In the genomic region with DNA sequence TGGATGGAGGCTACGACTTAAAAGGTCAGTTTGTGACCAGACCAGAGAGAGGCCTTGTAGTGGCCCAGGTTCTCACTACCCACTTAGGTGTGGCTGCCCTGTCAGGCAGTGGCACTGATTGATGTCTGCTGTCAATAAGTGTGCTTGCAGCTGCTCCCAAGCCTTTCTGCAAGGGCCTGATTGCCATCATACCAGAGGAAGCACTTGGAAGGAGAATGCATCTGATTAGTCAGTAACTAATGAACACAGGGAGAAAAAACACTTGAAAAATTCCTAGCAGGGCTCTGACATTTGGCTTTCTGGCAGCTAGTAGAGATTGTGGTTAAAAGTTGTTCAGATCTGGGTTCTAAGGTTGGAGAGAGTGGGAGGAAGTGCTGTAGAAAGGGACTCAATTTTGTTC, we compare ENCODE assay signal across 18 cellular contexts.
DNase-seq lines count a peak whose midpoint lies in the region; ATAC-seq, FAIRE-seq and TF ChIP-seq lines count a peak whose summit lies in the region.
"Had no signal": no experiment of that assay in that cellular context is flagged by ENCODE, and none has a peak within 500 bp of the region (broad histone marks: within the 10 kb centered on the region; RNA-seq: fewer than 3 reads in every experiment).

No MANE protein-coding gene starts in this region.

- no peak overlapping the region for H2AFZ ChIP-seq in GM23338

- H2BK15ac ChIP-seq in mesendoderm (replicated peaks; ENCODE audit: low read depth) = no peak overlapping the region

- H3K23ac ChIP-seq in mesendoderm (ENCODE audit: low read length) = no peak overlapping the region

- H3K9me3 Mint-ChIP-seq in GM23338 = no peaks in the 10 kb centered on the region; the same call in 2 of the 3 replicates
- H3K9me3 Mint-ChIP-seq in CD4-positive, alpha-beta memory T cell = no peaks in the 10 kb centered on the region
- H3K9me3 Mint-ChIP-seq: activated CD4-positive, alpha-beta memory T cell treated with anti-CD3 and anti-CD28 coated beads, Interleukin-2, amount 10 ng/mL, durations not matched to agents 7 days and 5 days; activated T-helper 17 cell treated with anti-CD3 and anti-CD28 coated beads, Interleukin-2, amount 50 U/mL, for 72 hours had no signal

- H3K27me3 ChIP-seq in GM23338 (ENCODE audit: insufficient read depth) (no peaks in the 10 kb centered on the region), body of pancreas (no peaks in the 10 kb centered on the region), mesendoderm (ENCODE audit: insufficient read depth, low read length, poor library complexity) (no peaks in the 10 kb centered on the region)
- H3K27me3 ChIP-seq in CD4-positive, alpha-beta memory T cell (ENCODE audit: insufficient read depth, low read length) = no peaks in the 10 kb centered on the region
- H3K27me3 ChIP-seq: BLaER1 treated with 17β-estradiol and CSF1 and Interleukin-3, amounts not matched to agents 10 nM and 100 nM had no signal

- H3K9ac ChIP-seq in mesendoderm (ENCODE audit: low read length) = no peak overlapping the region
- H3K9ac ChIP-seq: BLaER1 treated with 17β-estradiol and CSF1 and Interleukin-3, amounts not matched to agents 10 nM and 100 nM had no signal

- H2AK5ac ChIP-seq in mesendoderm (ENCODE audit: low read length) = no peak overlapping the region

- H3K79me1 ChIP-seq in mesendoderm (ENCODE audit: low read length) = no peaks in the 10 kb centered on the region

- no peak overlapping the region for H4K5ac ChIP-seq in mesendoderm (ENCODE audit: low read length)

- TF ChIP-seq CTCF in AG10803 (conservative IDR thresholded peaks at IDR 0.05; ENCODE audit: low read length) (no peak), GM23338 (conservative IDR thresholded peaks at IDR 0.05; ENCODE audit: low read depth in 2 of 2) (no peak), body of pancreas (IDR thresholded peaks at IDR 0.05) (no peak)

- no peaks in the 10 kb centered on the region for H3K36me3 ChIP-seq in GM23338 (ENCODE audit: insufficient read depth)
- H3K36me3 ChIP-seq in body of pancreas (replicated peaks in 1 of 2; ENCODE audit: insufficient read depth in 1 of 2, low read depth in 2 of 2) = no peaks in the 10 kb centered on the region
- H3K36me3 ChIP-seq in mesendoderm (ENCODE audit: control insufficient read depth, insufficient read depth, low read length) = no peaks in the 10 kb centered on the region
- H3K36me3 ChIP-seq in CD4-positive, alpha-beta memory T cell (ENCODE audit: insufficient read depth, low read length) = no peaks in the 10 kb centered on the region
- H3K36me3 ChIP-seq: BLaER1 treated with 17β-estradiol and CSF1 and Interleukin-3, amounts not matched to agents 10 nM and 100 nM had no signal

- H3K4me2 ChIP-seq in GM23338 = no peak overlapping the region; the same call in 1 of the 2 replicates
- H3K4me2 ChIP-seq in mesendoderm (ENCODE audit: low read length) = no peak overlapping the region
- H3K4me2 ChIP-seq: BLaER1 treated with 17β-estradiol and CSF1 and Interleukin-3, amounts not matched to agents 10 nM and 100 nM had no signal

- H3K27me3 Mint-ChIP-seq in GM23338 (ENCODE audit: insufficient read depth, low read depth, poor library complexity) = peaks cover 11% of the 10 kb centered on the region
- peaks cover 3 to 4% of the 10 kb centered on the region in 2 donors for H3K27me3 Mint-ChIP-seq in CD4-positive, alpha-beta memory T cell

- H3K56ac ChIP-seq in mesendoderm (ENCODE audit: low read length) = peak overlapping the region; percentile 3

- H3K27ac Mint-ChIP-seq in GM23338 = peak overlapping the region; percentile 77
- H3K27ac Mint-ChIP-seq in CD4-positive, alpha-beta memory T cell = no peak overlapping the region
- H3K27ac Mint-ChIP-seq: activated CD4-positive, alpha-beta memory T cell treated with anti-CD3 and anti-CD28 coated beads, Interleukin-2, amount 10 ng/mL, durations not matched to agents 7 days and 5 days; activated T-helper 17 cell treated with anti-CD3 and anti-CD28 coated beads, Interleukin-2, amount 50 U/mL, for 72 hours had no signal

- H3K4ac ChIP-seq in mesendoderm (ENCODE audit: low read depth, low read length) = peak overlapping the region; percentile 2

- H3F3A ChIP-seq in GM23338 (replicated peaks; ENCODE audit: low read depth) = peaks cover 20% of the 10 kb centered on the region

- DNase-seq in AG10803 (ENCODE audit: low read depth) = peak; percentile 84
- no peak for DNase-seq in GM23338 (ENCODE audit: low spot score)
- DNase-seq in body of pancreas = no peak
- no peak for DNase-seq in mesendoderm
- no peak for DNase-seq in NCI-H2196 treated with DMSO at 0.1 percent for 48 hours (lab: John Stamatoyannopoulos, UW; ENCODE audit: unreplicated experiment)
- no peak for DNase-seq in CD4-positive, alpha-beta memory T cell
- DNase-seq in urothelium cell line (ENCODE audit: low spot score) = no peak
- no peak for DNase-seq in posterior vena cava (ENCODE audit: low spot score)
- DNase-seq: activated CD4-positive, alpha-beta memory T cell treated with anti-CD3 and anti-CD28 coated beads, Interleukin-2, amount 10 ng/mL, durations not matched to agents 7 days and 5 days; effector CD8-positive, alpha-beta T cell; foreskin keratinocyte; MV-4-11; NCI-H510A; PC-3; stimulated activated CD4-positive, alpha-beta T cell treated with anti-CD3 and anti-CD28 coated beads, Interleukin-12 subunit alpha, Interleukin-12 subunit beta, amount 100 ng/mL, for 4 hours had no signal

- H3K18ac ChIP-seq in mesendoderm (ENCODE audit: low read length) = no peak overlapping the region

- no peak overlapping the region for H4K8ac ChIP-seq in mesendoderm (ENCODE audit: low read depth, low read length)

- WGBS in body of pancreas, 2 donors = 72 to 75% methylated on average over 1 of the region's 1 CpG
- WGBS in mesendoderm (ENCODE audit: extremely low coverage, insufficient coverage, low lambda C conversion rate) = no CpG with 5 or more reads among the region's 1 CpG

- no peak overlapping the region for H3K4me3 ChIP-seq in AG10803 (ENCODE audit: low read length)
- no peak overlapping the region for H3K4me3 ChIP-seq in GM23338
- H3K4me3 ChIP-seq in body of pancreas = no peak overlapping the region
- H3K4me3 ChIP-seq in mesendoderm (ENCODE audit: low read length) = no peak overlapping the region
- H3K4me3 ChIP-seq in CD4-positive, alpha-beta memory T cell (ENCODE audit: low read length in 2 of 2) = no peak overlapping the region
- H3K4me3 ChIP-seq: BLaER1 treated with 17β-estradiol and CSF1 and Interleukin-3, amounts not matched to agents 10 nM and 100 nM had no signal

- H3K4me3 Mint-ChIP-seq in GM23338 = no peak overlapping the region; the same call in 2 of the 3 replicates
- H3K4me3 Mint-ChIP-seq in CD4-positive, alpha-beta memory T cell = no peak overlapping the region
- H3K4me3 Mint-ChIP-seq: activated CD4-positive, alpha-beta memory T cell treated with anti-CD3 and anti-CD28 coated beads, Interleukin-2, amount 10 ng/mL, durations not matched to agents 7 days and 5 days; activated T-helper 17 cell treated with anti-CD3 and anti-CD28 coated beads, Interleukin-2, amount 50 U/mL, for 72 hours had no signal

- no peaks in the 10 kb centered on the region for H3K9me2 ChIP-seq in GM23338 (ENCODE audit: insufficient read depth)

- intact Hi-C loops in body of pancreas (cut with DNase I) (no loop called here), posterior vena cava (cut with DNase I) (no loop called here)
- intact Hi-C loops in CD4-positive, alpha-beta memory T cell (cut with micrococcal nuclease) = no loop called here

- H3K4me1 ChIP-seq in GM23338 (ENCODE audit: insufficient read depth) = peaks cover 47% of the 10 kb centered on the region
- peaks cover 45% of the 10 kb centered on the region for H3K4me1 ChIP-seq in body of pancreas
- peaks cover 16% of the 10 kb centered on the region for H3K4me1 ChIP-seq in mesendoderm (ENCODE audit: control insufficient read depth, low read depth, low read length)
- H3K4me1 ChIP-seq in CD4-positive, alpha-beta memory T cell (ENCODE audit: insufficient read depth, low read length) = no peaks in the 10 kb centered on the region
- H3K4me1 ChIP-seq: foreskin keratinocyte had no signal

- TF ChIP-seq POLR2A in body of pancreas (IDR thresholded peaks at IDR 0.05) = no peak

- H3K27ac ChIP-seq in GM23338 (ENCODE audit: low read depth) = peak overlapping the region; percentile 96
- peak overlapping the region; percentile 15 to 70 (median 60) for H3K27ac ChIP-seq in body of pancreas
- no peak overlapping the region for H3K27ac ChIP-seq in mesendoderm (ENCODE audit: low read depth, low read length)
- no peak overlapping the region for H3K27ac ChIP-seq in CD4-positive, alpha-beta memory T cell (ENCODE audit: low read depth, low read length)
- H3K27ac ChIP-seq: BLaER1 treated with 17β-estradiol and CSF1 and Interleukin-3, amounts not matched to agents 10 nM and 100 nM; foreskin keratinocyte had no signal

- CTCF ChIA-PET in CD4-positive, alpha-beta memory T cell (lab: Charles Lee; ENCODE audit: partially characterized antibody) = interaction anchor here (2.4 kb wide), 1 partner anchor 9 kb away, joined by 5 read pairs; no protein-coding TSS in a partner anchor

- no peak overlapping the region for H2BK120ac ChIP-seq in mesendoderm (ENCODE audit: low read depth, low read length)

- H3K36me3 Mint-ChIP-seq in GM23338 (ENCODE audit: low read depth) = peaks cover 26% of the 10 kb centered on the region
- H3K36me3 Mint-ChIP-seq in CD4-positive, alpha-beta memory T cell = no peaks in the 10 kb centered on the region

- H3K4me1 Mint-ChIP-seq in GM23338 = peaks cover 71% of the 10 kb centered on the region
- H3K4me1 Mint-ChIP-seq in CD4-positive, alpha-beta memory T cell = no peaks in the 10 kb centered on the region
- H3K4me1 Mint-ChIP-seq: activated CD4-positive, alpha-beta memory T cell treated with anti-CD3 and anti-CD28 coated beads, Interleukin-2, amount 10 ng/mL, durations not matched to agents 7 days and 5 days; activated T-helper 17 cell treated with anti-CD3 and anti-CD28 coated beads, Interleukin-2, amount 50 U/mL, for 72 hours had no signal

- no peaks in the 10 kb centered on the region for H4K20me1 ChIP-seq in GM23338 (replicated peaks; ENCODE audit: insufficient read depth)
- H4K20me1 ChIP-seq: BLaER1 treated with 17β-estradiol and CSF1 and Interleukin-3, amounts not matched to agents 10 nM and 100 nM had no signal

- H2BK5ac ChIP-seq in mesendoderm (ENCODE audit: low read length) = no peak overlapping the region

- peaks cover 66% of the 10 kb centered on the region for H3K79me2 ChIP-seq in GM23338 (replicated peaks; ENCODE audit: insufficient read depth)
- no peaks in the 10 kb centered on the region for H3K79me2 ChIP-seq in mesendoderm (ENCODE audit: control insufficient read depth, insufficient read depth, low read length)

- POLR2A ChIA-PET in CD4-positive, alpha-beta memory T cell (lab: Charles Lee; ENCODE audit: partially characterized antibody) = no interaction called here

- no peaks in the 10 kb centered on the region for H3K9me3 ChIP-seq in body of pancreas
- H3K9me3 ChIP-seq in CD4-positive, alpha-beta memory T cell (ENCODE audit: control insufficient read depth in 1 of 2, low read length in 2 of 2) = no peaks in the 10 kb centered on the region
- H3K9me3 ChIP-seq: BLaER1 treated with 17β-estradiol and CSF1 and Interleukin-3, amounts not matched to agents 10 nM and 100 nM had no signal

- ATAC-seq in GM23338 = no peak
- no peak for ATAC-seq in body of pancreas
- ATAC-seq: activated T-helper 17 cell treated with anti-CD3 and anti-CD28 coated beads, Interleukin-2, amount 50 U/mL, for 72 hours; foreskin keratinocyte; PC-3 had no signal

- FAIRE-seq in urothelium cell line (lab: Jason Lieb, UNC) = no peak
- FAIRE-seq: GM12892 had no signal

TF ChIP-seq in GM23338, 12 proteins besides CTCF, POLR2A, EP300 and RAD21 (continues in another document):
- no peak for TF ChIP-seq JUNB (IDR thresholded peaks at IDR 0.05; ENCODE audit: unreplicated experiment)

Comparison
In these comparisons a context has a peak if more than half of its experiments do, and no peak if none do; other contexts are left out.
1. H3K27ac ChIP-seq: peak in GM23338 (single experiment) and body of pancreas (4 of 4); none in mesendoderm (single experiment) and CD4-positive, alpha-beta memory T cell (single experiment).